25 cellular contexts compared by ENCODE assay signal in genomic region chr9:14413811-14414210, GRCh38.
A peak's percentile ranks its signal among the peaks of the same experiment; 100 is the strongest.
DNase-seq lines count a peak whose midpoint lies in the region; ATAC-seq, FAIRE-seq and TF ChIP-seq lines count a peak whose summit lies in the region.
"Had no signal": no experiment of that assay in that cellular context is flagged by ENCODE, and none has a peak within 500 bp of the region (broad histone marks: within the 10 kb centered on the region; RNA-seq: fewer than 3 reads in every experiment).

No MANE protein-coding gene starts in this region.

- ATAC-seq in HepG2 (no peak), right lobe of liver (no peak), K562 (no peak)
- ATAC-seq: GM12878 had no signal

- H3K9me1 ChIP-seq in K562 (ENCODE audit: control insufficient read depth, insufficient read depth, low read length): no peaks in the 10 kb centered on the region

- in situ Hi-C loops in HepG2 (cut with HindIII; ENCODE audit: extremely low pct_ligation_motif_present, low pct_unique_long_range_greater_than_20kb): no loop called here
- in situ Hi-C loops in K562 (cut with MboI): no loop called here

- H3K27ac ChIP-seq in HepG2 (ENCODE audit: extremely low read length, insufficient read depth, low read length): no peak overlapping the region
- H3K27ac ChIP-seq in right lobe of liver: no peak overlapping the region
- no peak overlapping the region for H3K27ac ChIP-seq in K562 (ENCODE audit: extremely low read depth, low read depth, low read length)
- H3K27ac ChIP-seq: 22Rv1, BLaER1 had no signal

- H3K36me3 ChIP-seq in HepG2 (replicated peaks in 1 of 2; ENCODE audit: control insufficient read depth in 1 of 2, insufficient read depth in 2 of 2, low read length in 2 of 2) (no peaks in the 10 kb centered on the region), right lobe of liver (no peaks in the 10 kb centered on the region), K562 (ENCODE audit: control insufficient read depth, insufficient read depth, low read length) (no peaks in the 10 kb centered on the region)
- H3K36me3 ChIP-seq: BE2C, BLaER1 had no signal

- intact Hi-C loops in HepG2 (cut with micrococcal nuclease; ENCODE audit: unreplicated experiment): no loop called here
- intact Hi-C loops in right lobe of liver (cut with DNase I): no loop called here
- intact Hi-C loops in K562 (cut with micrococcal nuclease): no loop called here

- H3K27me3 Mint-ChIP-seq in progenitor cell of endocrine pancreas: no peaks in the 10 kb centered on the region
- H3K27me3 Mint-ChIP-seq: CD4-positive, CD25-positive, alpha-beta regulatory T cell had no signal

- H3K9ac ChIP-seq in HepG2 (ENCODE audit: insufficient read depth, low read depth, low read length) (no peak overlapping the region), K562 (ENCODE audit: insufficient read depth in 1 of 2, low read depth in 2 of 2, low read length in 2 of 2) (no peak overlapping the region)
- H3K9ac ChIP-seq: BLaER1 had no signal

- H3K4me1 ChIP-seq in HepG2 (ENCODE audit: insufficient read depth, low read length) (no peaks in the 10 kb centered on the region), right lobe of liver (no peaks in the 10 kb centered on the region), K562 (replicated peaks in 1 of 2; ENCODE audit: control insufficient read depth in 2 of 2, insufficient read depth in 2 of 2, low read length in 2 of 2) (no peaks in the 10 kb centered on the region; a peak in 1 of 5 replicates)
- H3K4me1 ChIP-seq: BLaER1 had no signal

- no peaks in the 10 kb centered on the region for H4K20me1 ChIP-seq in HepG2 (ENCODE audit: insufficient read depth, low read length)
- H4K20me1 ChIP-seq in K562 (replicated peaks; ENCODE audit: control insufficient read depth, insufficient read depth, low read length): no peaks in the 10 kb centered on the region
- H4K20me1 ChIP-seq: BLaER1 had no signal

- H3K4me1 Mint-ChIP-seq in progenitor cell of endocrine pancreas (ENCODE audit: low read depth): peaks cover 3% of the 10 kb centered on the region
- H3K4me1 Mint-ChIP-seq: CD14-positive monocyte; CD4-positive, alpha-beta memory T cell; CD4-positive, CD25-positive, alpha-beta regulatory T cell; CD8-positive, alpha-beta memory T cell had no signal

- no peak for TF ChIP-seq EP300 in HepG2 (IDR thresholded peaks at IDR 0.05; ENCODE audit: low read depth in 2 of 2, low read length in 2 of 2)
- TF ChIP-seq EP300 in HepG2 (CRISPR knock-in tag; IDR thresholded peaks at IDR 0.05; ENCODE audit: borderline replicate concordance): no peak
- TF ChIP-seq EP300 in K562 (IDR thresholded peaks at IDR 0.05; ENCODE audit: low read length): no peak

- H2AFZ ChIP-seq in HepG2 (ENCODE audit: low read length): no peak overlapping the region
- no peak overlapping the region for H2AFZ ChIP-seq in K562 (ENCODE audit: low read depth, low read length)

- H3K9me3 ChIP-seq in HepG2 (ENCODE audit: low read length): no peaks in the 10 kb centered on the region
- no peaks in the 10 kb centered on the region for H3K9me3 ChIP-seq in right lobe of liver
- no peaks in the 10 kb centered on the region for H3K9me3 ChIP-seq in K562 (replicated peaks; ENCODE audit: control insufficient read depth, insufficient read depth, low read depth, low read length)
- H3K9me3 ChIP-seq: BE2C, BLaER1 had no signal

- CTCF ChIA-PET in HepG2 (lab: Yijun Ruan, JAX; ENCODE audit: low intra/inter-chr PET ratio, low total read pairs) (no interaction called here), K562 (lab: Yijun Ruan, JAX; ENCODE audit: low intra/inter-chr PET ratio) (no interaction called here)

- 14% methylated on average over 6 of the region's 6 CpGs for WGBS in HepG2 (ENCODE audit: low lambda C conversion rate)
- 85% methylated on average over 6 of the region's 6 CpGs for WGBS in right lobe of liver (ENCODE audit: insufficient coverage, low coverage, low lambda C conversion rate, missing lambda C conversion rate)
- WGBS in K562 (ENCODE audit: insufficient coverage, low coverage, missing lambda C conversion rate): 58% methylated on average over 6 of the region's 6 CpGs

- H3K9me3 Mint-ChIP-seq in progenitor cell of endocrine pancreas (ENCODE audit: low read depth): no peaks in the 10 kb centered on the region

- FAIRE-seq in HepG2 (lab: Jason Lieb, UNC): no peak
- no peak for FAIRE-seq in K562 (lab: Jason Lieb, UNC)
- FAIRE-seq: GM12878, GM12892, GM18507 had no signal

- no peak for TF ChIP-seq RAD21 in HepG2 (CRISPR knock-in tag; IDR thresholded peaks at IDR 0.05)
- no peak for TF ChIP-seq RAD21 in K562 (CRISPR knock-in tag; conservative IDR thresholded peaks at IDR 0.05 in 1 of 2, IDR thresholded peaks at IDR 0.05 in 1 of 2)

- no peaks in the 10 kb centered on the region for H3K36me3 Mint-ChIP-seq in progenitor cell of endocrine pancreas (ENCODE audit: insufficient read depth)
- H3K36me3 Mint-ChIP-seq: CD14-positive monocyte; CD4-positive, alpha-beta memory T cell; CD4-positive, CD25-positive, alpha-beta regulatory T cell; CD8-positive, alpha-beta memory T cell had no signal

- no TSS peak for BruUV-seq in HepG2 (replicated peaks; lab: Mats Ljungman, UMichigan)
- BruUV-seq in K562 (replicated peaks; lab: Mats Ljungman, UMichigan): no TSS peak

- TF ChIP-seq CTCF in HepG2 (CRISPR knock-in tag; IDR thresholded peaks at IDR 0.05): no peak
- no peak for TF ChIP-seq CTCF in right lobe of liver (IDR thresholded peaks at IDR 0.05)
- TF ChIP-seq CTCF in K562 (IDR thresholded peaks at IDR 0.05 in 2 of 3, conservative IDR thresholded peaks at IDR 0.05 in 1 of 3; ENCODE audit: insufficient read depth in 2 of 3, low read depth in 1 of 3, low read length in 3 of 3): no peak
- no peak for TF ChIP-seq CTCF in progenitor cell of endocrine pancreas (IDR thresholded peaks at IDR 0.05; ENCODE audit: unreplicated experiment)

- H3K27ac Mint-ChIP-seq in progenitor cell of endocrine pancreas: no peak overlapping the region
- H3K27ac Mint-ChIP-seq: CD14-positive monocyte; CD4-positive, alpha-beta memory T cell; CD4-positive, CD25-positive, alpha-beta regulatory T cell had no signal

- H3K27me3 ChIP-seq in HepG2 (ENCODE audit: control insufficient read depth in 1 of 2, insufficient read depth in 2 of 2, low read length in 2 of 2) (no peaks in the 10 kb centered on the region), right lobe of liver (no peaks in the 10 kb centered on the region), K562 (ENCODE audit: control insufficient read depth in 2 of 2, insufficient read depth in 2 of 2, low read length in 2 of 2) (no peaks in the 10 kb centered on the region)
- H3K27me3 ChIP-seq: BE2C, BLaER1 had no signal

- DNase-seq in HepG2 (ENCODE audit: low spot score) (no peak), right lobe of liver (no peak), K562 (ENCODE audit: extremely low read depth in 1 of 4, low spot score in 3 of 4) (no peak), progenitor cell of endocrine pancreas (ENCODE audit: low spot score, unreplicated experiment) (no peak)
- no peak for DNase-seq in effector CD8-positive, alpha-beta T cell (lab: John Stamatoyannopoulos, UW)
- DNase-seq: ACHN; BE2C; C1 segment of cervical spinal cord; CD4-positive, alpha-beta memory T cell; CD4-positive, CD25-positive, alpha-beta regulatory T cell; CD8-positive, alpha-beta memory T cell; COR-L47; DMS 273 treated with DMSO at 0.1 percent for 48 hours; DMS153; DMS53; DMS79; DND-41; EL; GDM1 had no signal

- no peak overlapping the region for H3K4me2 ChIP-seq in HepG2 (ENCODE audit: low read depth, low read length)
- no peak overlapping the region for H3K4me2 ChIP-seq in K562 (ENCODE audit: insufficient read depth, low read length)
- H3K4me2 ChIP-seq: BLaER1 had no signal

- H3K4me3 ChIP-seq in HepG2 (replicated peaks in 1 of 3; ENCODE audit: insufficient read depth in 1 of 3, low read depth in 2 of 3, low read length in 3 of 3): no peak overlapping the region
- no peak overlapping the region for H3K4me3 ChIP-seq in right lobe of liver
- no peak overlapping the region for H3K4me3 ChIP-seq in K562
- H3K4me3 ChIP-seq: BLaER1, GM12878 had no signal

- H3K4me3 Mint-ChIP-seq in progenitor cell of endocrine pancreas (ENCODE audit: low read depth): no peak overlapping the region
- H3K4me3 Mint-ChIP-seq: CD14-positive monocyte; CD4-positive, alpha-beta memory T cell; CD4-positive, CD25-positive, alpha-beta regulatory T cell; CD8-positive, alpha-beta memory T cell had no signal

- no peak for TF ChIP-seq POLR2A in HepG2 (IDR thresholded peaks at IDR 0.05; ENCODE audit: insufficient read depth in 1 of 2, low read depth in 2 of 2, low read length in 2 of 2)
- no peak for TF ChIP-seq POLR2A in right lobe of liver (IDR thresholded peaks at IDR 0.05)
- TF ChIP-seq POLR2A in K562 (conservative IDR thresholded peaks at IDR 0.05): no peak

- POLR2A ChIA-PET in HepG2 (lab: Yijun Ruan, JAX): no interaction called here
- POLR2A ChIA-PET in K562 (lab: Yijun Ruan, JAX): no interaction called here

- no peaks in the 10 kb centered on the region for H3K79me2 ChIP-seq in HepG2 (ENCODE audit: insufficient read depth, low read length)
- no peaks in the 10 kb centered on the region for H3K79me2 ChIP-seq in K562 (ENCODE audit: control insufficient read depth, insufficient read depth, low read length)

TF ChIP-seq in HepG2, 621 proteins besides CTCF, POLR2A, EP300 and RAD21 (continues in another document):
- TF ChIP-seq ZBTB25 (CRISPR knock-in tag; IDR thresholded peaks at IDR 0.05) (no peak), MAFK (conservative IDR thresholded peaks at IDR 0.05 in 1 of 2, IDR thresholded peaks at IDR 0.05 in 1 of 2; ENCODE audit: low read length in 2 of 2) (peak; percentile 79 to 95), POLR2AphosphoS5 (IDR thresholded peaks at IDR 0.05; ENCODE audit: low read depth, low read length) (no peak)

TF ChIP-seq in K562, 482 proteins besides CTCF, POLR2A, EP300 and RAD21 (continues in another document):
- TF ChIP-seq MAFK (IDR thresholded peaks at IDR 0.05; ENCODE audit: low read length) (peak; percentile 75), ARNT (IDR thresholded peaks at IDR 0.05) (no peak), ZNF316 (IDR thresholded peaks at IDR 0.05) (peak; percentile 75), PRPF4 (IDR thresholded peaks at IDR 0.05; ENCODE audit: insufficient read depth, low read depth, low read length, poor library complexity, severe bottlenecking) (no peak), CBFA2T2 (conservative IDR thresholded peaks at IDR 0.05) (no peak), ZBTB9 (CRISPR knock-in tag; IDR thresholded peaks at IDR 0.05) (no peak), CBX2 (IDR thresholded peaks at IDR 0.05; ENCODE audit: insufficient read depth, low read length, poor library complexity, severe bottlenecking) (no peak), MAFG (tag; conservative IDR thresholded peaks at IDR 0.05) (peak; percentile 48; the same call in 1 of the 2 replicates), SIN3B (IDR thresholded peaks at IDR 0.05; ENCODE audit: low read depth) (no peak)

Comparison
In these comparisons a context has a peak if more than half of its experiments do, and no peak if none do; other contexts are left out.
1. Of the 241 proteins assayed by ChIP-seq in both HepG2 and K562: peak only in HepG2: none; only in K562: MAFG; in both: MAFF and MAFK; in neither: 238.